In the genomic region with DNA sequence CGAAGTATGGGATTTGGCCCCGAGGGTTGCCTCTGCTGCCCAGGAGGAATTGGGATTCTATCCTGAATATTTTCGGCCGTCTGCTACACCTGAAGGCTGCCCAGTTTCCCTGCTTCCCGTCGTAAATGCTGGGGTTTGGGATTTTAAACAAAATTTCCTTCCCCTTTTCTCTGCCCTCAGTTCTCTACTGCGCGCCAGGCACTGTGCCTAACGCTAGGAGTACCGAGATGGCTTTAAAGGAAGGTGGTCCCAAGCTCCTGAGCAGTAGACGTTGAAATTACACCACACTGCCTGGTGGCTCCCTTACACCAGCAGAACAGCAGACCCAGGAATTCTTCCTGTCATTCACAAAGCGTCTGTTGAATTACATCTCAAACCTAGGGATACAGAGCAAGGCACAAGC, we compare ENCODE assay signal across 8 cellular contexts. TPM values are rescaled to one million over a fixed set of nuclear protein-coding genes. Genes with fewer than 3 reads are reported as not detected.
A peak's percentile ranks its signal among the peaks of the same experiment; 100 is the strongest.
DNase-seq lines count a peak whose midpoint lies in the region; ATAC-seq and TF ChIP-seq lines count a peak whose summit lies in the region.

No MANE protein-coding gene starts in this region.

- H3K36me3 Mint-ChIP-seq in endothelial cell (ENCODE audit: low read depth, unreplicated experiment), result peaks cover 3% of the 10 kb centered on the region
- H3K36me3 Mint-ChIP-seq in nephron (ENCODE audit: low read depth), result peaks cover 6% of the 10 kb centered on the region

- no peak for ATAC-seq in esophagus mucosa

- peak overlapping the region; percentile 90 for H3K4me3 Mint-ChIP-seq in endothelial cell (ENCODE audit: unreplicated experiment)
- H3K4me3 Mint-ChIP-seq in nephron, result peak overlapping the region; percentile 93 to 97 (median 96)

- H3K4me1 Mint-ChIP-seq in endothelial cell (ENCODE audit: unreplicated experiment) (peaks cover 11% of the 10 kb centered on the region), nephron (peaks cover 24% of the 10 kb centered on the region)

- H3K27ac Mint-ChIP-seq in endothelial cell (ENCODE audit: unreplicated experiment) (peak overlapping the region; percentile 86), nephron (peak overlapping the region; percentile 80 to 97 (median 94))

- TF ChIP-seq CTCF in endothelial cell (IDR thresholded peaks at IDR 0.05; ENCODE audit: unreplicated experiment) (no peak), nephron (IDR thresholded peaks at IDR 0.05; ENCODE audit: unreplicated experiment in 3 of 3) (no peak)

- no peaks in the 10 kb centered on the region for H3K9me3 Mint-ChIP-seq in endothelial cell (ENCODE audit: unreplicated experiment)
- H3K9me3 Mint-ChIP-seq in nephron, result no peaks in the 10 kb centered on the region

- DNase-seq in activated T-cell treated with anti-CD3 and anti-CD28 coated beads for 4 hours, result peak; percentile 3
- no peak for DNase-seq in activated T-cell treated with anti-CD3 and anti-CD28 coated beads, Interleukin-2, amount 50 U/mL, for 48 hours
- DNase-seq in SK-N-DZ (ENCODE audit: low spot score), result peak; percentile 21
- DNase-seq in endothelial cell (ENCODE audit: low spot score), result peak; percentile 12
- DNase-seq in stimulated activated naive CD4-positive, alpha-beta T cell treated with Interleukin-2 at 50 U/mL for 16 hours (lab: John Stamatoyannopoulos, UW), result no peak
- no peak for DNase-seq in NCI-H446 (lab: John Stamatoyannopoulos, UW)

- H3K27me3 Mint-ChIP-seq in endothelial cell (ENCODE audit: unreplicated experiment) (no peaks in the 10 kb centered on the region), nephron (ENCODE audit: low read depth) (peaks cover 17% of the 10 kb centered on the region)

RNA-seq across cellular contexts. Expression of a gene that starts 0.6 kb away (rescaled TPM):
- 20.1 and 24.8 TPM in 2 replicates for polyA plus RNA-seq in SK-N-DZ (2014; cell fraction: cytosol; rRNA removed)
- 20.8 and 22.5 TPM in 2 replicates for polyA plus RNA-seq in SK-N-DZ (2014; cell fraction: nucleus; rRNA removed)
- total RNA-seq in endothelial cell (ENCODE audit: unreplicated experiment), result 23.0 TPM
- total RNA-seq in esophagus mucosa, result 23.2 TPM

RNA-seq across cellular contexts. Expression of a gene that starts 13.0 kb away (rescaled TPM):
- not detected in 2 replicates for polyA plus RNA-seq in SK-N-DZ (2014; cell fraction: cytosol; rRNA removed)
- not detected in 2 replicates for polyA plus RNA-seq in SK-N-DZ (2014; cell fraction: nucleus; rRNA removed)
- not detected for total RNA-seq in endothelial cell (ENCODE audit: unreplicated experiment)
- not detected for total RNA-seq in esophagus mucosa

Comparison
In these comparisons a context has a peak if more than half of its experiments do, and no peak if none do; other contexts are left out.
1. DNase-seq: peak in activated T-cell treated with anti-CD3 and anti-CD28 coated beads for 4 hours (single experiment), SK-N-DZ (single experiment) and endothelial cell (single experiment); none in activated T-cell treated with anti-CD3 and anti-CD28 coated beads, Interleukin-2, amount 50 U/mL, for 48 hours (0 of 2), stimulated activated naive CD4-positive, alpha-beta T cell treated with Interleukin-2 at 50 U/mL for 16 hours (single experiment) and NCI-H446 (0 of 2).